In the genomic region with DNA sequence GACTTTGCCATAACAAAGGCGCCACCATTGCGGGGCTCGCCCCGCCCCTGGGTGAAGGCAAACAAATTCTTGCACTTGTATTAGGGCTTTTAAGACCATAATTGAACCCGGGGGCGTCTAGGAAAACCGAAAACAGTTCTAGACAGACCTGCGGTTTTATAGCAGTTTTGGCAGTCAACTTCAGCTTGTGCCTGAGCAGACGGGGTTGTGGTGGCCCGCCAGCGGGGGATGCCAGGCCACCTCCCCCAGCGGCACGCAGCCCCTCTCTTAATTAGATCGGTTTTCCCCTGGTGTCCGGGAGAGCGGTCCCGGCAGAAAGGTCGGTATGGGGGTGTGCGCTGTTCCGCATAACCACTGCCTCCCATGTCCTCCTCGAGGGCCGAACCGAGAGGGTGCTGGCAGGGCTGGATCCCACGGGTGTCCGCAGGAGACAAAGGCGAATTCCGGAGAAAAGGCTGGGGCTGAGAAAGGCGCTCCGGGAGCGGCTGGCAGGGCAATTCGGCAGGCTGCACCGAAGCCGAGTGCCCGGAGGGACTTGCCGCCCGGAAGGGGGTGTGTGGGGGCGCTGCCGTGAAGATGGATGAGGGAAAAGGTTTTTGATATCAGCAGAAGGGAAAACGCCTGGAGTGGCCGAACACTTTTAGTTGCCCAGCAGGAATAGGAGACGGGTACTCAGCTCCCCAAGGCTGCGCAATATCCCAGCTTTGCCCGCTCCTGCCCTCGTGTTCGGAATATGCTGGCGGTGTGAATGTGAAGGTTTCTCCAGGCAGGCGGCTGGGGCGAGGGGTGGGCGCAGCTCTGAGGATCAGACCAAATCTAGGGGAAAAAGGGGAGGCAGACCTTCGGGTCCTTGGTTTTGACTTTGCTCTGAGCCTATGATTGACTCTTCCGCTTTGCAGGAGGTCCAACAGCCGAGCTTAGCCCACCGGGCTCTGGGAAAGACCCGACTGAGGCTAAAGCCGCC, we compare ENCODE assay signal across 9 cellular contexts. TPM values are rescaled to one million over a fixed set of nuclear protein-coding genes. Genes with fewer than 3 reads are reported as not detected.
DNase-seq lines count a peak whose midpoint lies in the region; ATAC-seq, FAIRE-seq and TF ChIP-seq lines count a peak whose summit lies in the region.
"Had no signal": no experiment of that assay in that cellular context is flagged by ENCODE, and none has a peak within 500 bp of the region (broad histone marks: within the 10 kb centered on the region; RNA-seq: fewer than 3 reads in every experiment).

No MANE protein-coding gene starts in this region.

- H3K4me3 Mint-ChIP-seq in Calu3 (ENCODE audit: low read depth, unreplicated experiment): peak overlapping the region; percentile 76
- peak overlapping the region; percentile 67 for H3K4me3 Mint-ChIP-seq in osteocyte (ENCODE audit: unreplicated experiment)

- H3K27me3 ChIP-seq in NT2/D1 (ENCODE audit: insufficient read depth, insufficient read length) (peaks cover 100% of the 10 kb centered on the region), endothelial cell of umbilical vein (ENCODE audit: control insufficient read depth in 2 of 2, insufficient read depth in 2 of 2, low read length in 2 of 2) (peaks cover 0 to under 1% of the 10 kb centered on the region in 2 experiments), thyroid gland (peaks cover 91% of the 10 kb centered on the region)

- H3K4me1 ChIP-seq in NT2/D1 (ENCODE audit: insufficient read depth, insufficient read length): peaks cover 32% of the 10 kb centered on the region
- H3K4me1 ChIP-seq in endothelial cell of umbilical vein (ENCODE audit: control insufficient read depth, extremely low read depth, insufficient read depth, low read length): peaks cover 54% of the 10 kb centered on the region
- H3K4me1 ChIP-seq in thyroid gland: peaks cover 23 to 50% of the 10 kb centered on the region in 2 donors

- no peaks in the 10 kb centered on the region for H3K9me1 ChIP-seq in endothelial cell of umbilical vein (replicated peaks; ENCODE audit: control insufficient read depth, extremely low read depth, insufficient read depth, low read length)

- ATAC-seq in GM21786 (IDR thresholded peaks at IDR 0.05; ENCODE audit: unreplicated experiment): no peak

- dilution Hi-C loops in endothelial cell of umbilical vein (cut with MboI; ENCODE audit: extremely low pct_ligation_motif_present, low sequenced_read_pairs): no loop called here

- peaks cover 7% of the 10 kb centered on the region for H3K4me1 Mint-ChIP-seq in Calu3 (ENCODE audit: low read depth, unreplicated experiment)
- H3K4me1 Mint-ChIP-seq in osteocyte (ENCODE audit: unreplicated experiment): peaks cover 51% of the 10 kb centered on the region

- H3K36me3 ChIP-seq in NT2/D1 (ENCODE audit: insufficient read depth, insufficient read length, low read length) (no peaks in the 10 kb centered on the region), endothelial cell of umbilical vein (ENCODE audit: control insufficient read depth in 2 of 2, extremely low read depth in 1 of 2, insufficient read depth in 2 of 2, low read length in 2 of 2) (no peaks in the 10 kb centered on the region), thyroid gland (no peaks in the 10 kb centered on the region)

- FAIRE-seq in endothelial cell of umbilical vein (lab: Jason Lieb, UNC): no peak

- TF ChIP-seq CTCF in Calu3 (IDR thresholded peaks at IDR 0.05; ENCODE audit: unreplicated experiment): no peak
- no peak for TF ChIP-seq CTCF in endothelial cell of umbilical vein (IDR thresholded peaks at IDR 0.05; ENCODE audit: extremely low read depth in 1 of 2, insufficient read depth in 1 of 2, low read depth in 1 of 2, low read length in 2 of 2)
- no peak for TF ChIP-seq CTCF in osteocyte (IDR thresholded peaks at IDR 0.05)
- no peak for TF ChIP-seq CTCF in thyroid gland (IDR thresholded peaks at IDR 0.05)

- H3K27ac Mint-ChIP-seq in Calu3 (ENCODE audit: unreplicated experiment): no peak overlapping the region
- H3K27ac Mint-ChIP-seq in osteocyte (ENCODE audit: unreplicated experiment): no peak overlapping the region

- H3K79me2 ChIP-seq in endothelial cell of umbilical vein (ENCODE audit: control insufficient read depth, insufficient read depth, low read length): peaks cover 46% of the 10 kb centered on the region

- peak overlapping the region; percentile 5 for H2AFZ ChIP-seq in endothelial cell of umbilical vein (ENCODE audit: low read depth, low read length)

- 5 to 6% methylated on average over 37 to 47 of the region's 55 CpGs for WGBS in thyroid gland, 2 donors

- peaks cover 85% of the 10 kb centered on the region for H3K27me3 Mint-ChIP-seq in Calu3 (ENCODE audit: unreplicated experiment)
- peaks cover 88% of the 10 kb centered on the region for H3K27me3 Mint-ChIP-seq in osteocyte (ENCODE audit: unreplicated experiment)

- TF ChIP-seq POLR2A in endothelial cell of umbilical vein (IDR thresholded peaks at IDR 0.05; ENCODE audit: low read depth, low read length) (no peak), thyroid gland (IDR thresholded peaks at IDR 0.05) (no peak)

- H3K4me3 ChIP-seq in NT2/D1 (ENCODE audit: insufficient read length, low read depth): no peak overlapping the region
- peak overlapping the region; percentile 6 to 48 (median 44) for H3K4me3 ChIP-seq in endothelial cell of umbilical vein (replicated peaks in 1 of 3; ENCODE audit: insufficient read depth in 1 of 3, low read depth in 1 of 3, low read length in 3 of 3)
- H3K4me3 ChIP-seq in thyroid gland (replicated peaks in 1 of 3): no peak overlapping the region

- BruUV-seq in Calu3 (replicated peaks; lab: Mats Ljungman, UMichigan): no TSS peak
- TSS peak; percentile 43 for BruUV-seq in endothelial cell of umbilical vein (replicated peaks; lab: Mats Ljungman, UMichigan)

- H4K20me1 ChIP-seq in endothelial cell of umbilical vein (replicated peaks; ENCODE audit: control insufficient read depth, extremely low read depth, insufficient read depth, low read length): no peaks in the 10 kb centered on the region

- no peaks in the 10 kb centered on the region for H3K9me3 ChIP-seq in NT2/D1 (ENCODE audit: insufficient read depth, low read length)
- no peaks in the 10 kb centered on the region for H3K9me3 ChIP-seq in endothelial cell of umbilical vein (replicated peaks; ENCODE audit: control insufficient read depth, insufficient read depth, low read length)
- H3K9me3 ChIP-seq in thyroid gland: no peaks in the 10 kb centered on the region

- intact Hi-C loops in Calu3 (cut with micrococcal nuclease; ENCODE audit: unreplicated experiment) (no loop called here), endothelial cell of umbilical vein (cut with micrococcal nuclease) (loop anchor here (2.0 to 5.0 kb wide), 3 partner anchors 475 to 1331 kb away; partner anchors contain the start of gene HIBADH), thyroid gland (cut with DNase I) (no loop called here)

- no peak for DNase-seq in Calu3
- no peak for DNase-seq in NT2/D1 (ENCODE audit: low read depth, low spot score)
- DNase-seq in endothelial cell of umbilical vein (ENCODE audit: low read depth, low spot score): no peak
- no peak for DNase-seq in osteocyte (ENCODE audit: extremely low spot score, unreplicated experiment)
- DNase-seq in thyroid gland: no peak
- DNase-seq in RKO (ENCODE audit: low spot score): no peak
- no peak for DNase-seq in iPS-NIHi7 (ENCODE audit: extremely low spot score)
- DNase-seq: anterior cingulate cortex had no signal

- H3K36me3 Mint-ChIP-seq in Calu3 (ENCODE audit: insufficient read depth, unreplicated experiment): peaks cover 25% of the 10 kb centered on the region
- peaks cover 2% of the 10 kb centered on the region for H3K36me3 Mint-ChIP-seq in osteocyte (ENCODE audit: unreplicated experiment)

- POLR2A ChIA-PET in endothelial cell of umbilical vein (lab: Charles Lee): interaction anchor here (1.1 kb wide), 1 partner anchor 12 kb away, joined by 3 read pairs; no protein-coding TSS in a partner anchor

- H3K4me2 ChIP-seq in endothelial cell of umbilical vein (ENCODE audit: insufficient read depth, low read length): peak overlapping the region; percentile 82

- peak overlapping the region; percentile 90 for H3K27ac ChIP-seq in endothelial cell of umbilical vein (ENCODE audit: insufficient read depth, low read depth, low read length)
- no peak overlapping the region for H3K27ac ChIP-seq in thyroid gland

- H3K9ac ChIP-seq in NT2/D1 (ENCODE audit: insufficient read length, low read depth) (peak overlapping the region; percentile 42), endothelial cell of umbilical vein (replicated peaks; ENCODE audit: extremely low read depth, insufficient read depth, low read length) (peak overlapping the region; percentile 77)

- CTCF ChIA-PET in Calu3 (lab: Charles Lee) (interaction anchor here (1.4 to 1.7 kb wide), 2 partner anchors 11 to 387 kb away, joined by 3 read pairs; no protein-coding TSS in a partner anchor), endothelial cell of umbilical vein (lab: Charles Lee) (interaction anchor here (1.1 to 6.0 kb wide), 7 partner anchors 8 to 832 kb away, joined by 4 to 49 read pairs (median 6); partner anchors contain the start of genes HOXA10 and HOXA7)

- H3K9me3 Mint-ChIP-seq in Calu3 (ENCODE audit: low read depth, unreplicated experiment) (no peaks in the 10 kb centered on the region), osteocyte (ENCODE audit: unreplicated experiment) (no peaks in the 10 kb centered on the region)

RNA-seq across cellular contexts. Expression of gene HOXA11, which starts 3.0 kb away (rescaled TPM):
- total RNA-seq in Calu3 (2022) (0.39 and 0.54 TPM in 2 replicates), endothelial cell of umbilical vein (15.2 and 16.7 TPM in 2 replicates), osteocyte (not detected in 2 replicates), thyroid gland (not detected)
- polyA plus RNA-seq in endothelial cell of umbilical vein: 10.4 and 10.8 TPM in 2 replicates
- 8.2 and 9.7 TPM in 2 replicates for polyA plus RNA-seq in endothelial cell of umbilical vein (2011; cell fraction: cytosol; rRNA removed)
- 4.6 and 5.5 TPM in 2 replicates for polyA plus RNA-seq in endothelial cell of umbilical vein (2011; cell fraction: nucleus; rRNA removed)
- polyA plus RNA-seq in endothelial cell of umbilical vein (2012): 11.6 TPM in 2 replicates
- polyA minus RNA-seq in endothelial cell of umbilical vein: 6.6 and 8.6 TPM in 2 replicates
- polyA minus RNA-seq in endothelial cell of umbilical vein (2011; cell fraction: cytosol; rRNA and poly(A)+ RNA removed): 2.8 TPM
- 3.6 and 3.7 TPM in 2 replicates for polyA minus RNA-seq in endothelial cell of umbilical vein (2011; cell fraction: nucleus; rRNA and poly(A)+ RNA removed)

RNA-seq across cellular contexts. Expression of gene HOXA13, which starts 11.9 kb away (rescaled TPM):
- total RNA-seq in Calu3 (2022): 1.3 and 1.6 TPM in 2 replicates
- 0.09 and 0.22 TPM in 2 replicates for total RNA-seq in endothelial cell of umbilical vein
- polyA plus RNA-seq in endothelial cell of umbilical vein: 0.02 TPM in 1 of 2 replicates, not detected in the other
- 0.01 TPM in 2 replicates for polyA plus RNA-seq in endothelial cell of umbilical vein (2011; cell fraction: cytosol; rRNA removed)
- 0.03 TPM in 1 of 2 replicates, not detected in the other for polyA plus RNA-seq in endothelial cell of umbilical vein (2011; cell fraction: nucleus; rRNA removed)
- polyA plus RNA-seq in endothelial cell of umbilical vein (2012): not detected in 2 replicates
- polyA minus RNA-seq in endothelial cell of umbilical vein: not detected in 2 replicates
- polyA minus RNA-seq in endothelial cell of umbilical vein (2011; cell fraction: cytosol; rRNA and poly(A)+ RNA removed): 0.72 TPM
- polyA minus RNA-seq in endothelial cell of umbilical vein (2011; cell fraction: nucleus; rRNA and poly(A)+ RNA removed): not detected in 2 replicates
- total RNA-seq in osteocyte: not detected in 2 replicates
- not detected for total RNA-seq in thyroid gland

RNA-seq across cellular contexts. Expression of gene HOXA10, which starts 13.9 kb away (rescaled TPM):
- 11.8 and 12.1 TPM in 2 replicates for total RNA-seq in Calu3 (2022)
- total RNA-seq in endothelial cell of umbilical vein: 24.4 and 27.6 TPM in 2 replicates
- 23.7 and 30.3 TPM in 2 replicates for polyA plus RNA-seq in endothelial cell of umbilical vein
- 15.8 and 19.0 TPM in 2 replicates for polyA plus RNA-seq in endothelial cell of umbilical vein (2011; cell fraction: cytosol; rRNA removed)
- polyA plus RNA-seq in endothelial cell of umbilical vein (2011; cell fraction: nucleus; rRNA removed): 16.7 TPM in 2 replicates
- polyA plus RNA-seq in endothelial cell of umbilical vein (2012): 15.1 and 20.3 TPM in 2 replicates
- polyA minus RNA-seq in endothelial cell of umbilical vein: 24.4 and 30.3 TPM in 2 replicates
- polyA minus RNA-seq in endothelial cell of umbilical vein (2011; cell fraction: cytosol; rRNA and poly(A)+ RNA removed): 3.2 TPM
- polyA minus RNA-seq in endothelial cell of umbilical vein (2011; cell fraction: nucleus; rRNA and poly(A)+ RNA removed): 8.0 and 9.1 TPM in 2 replicates
- total RNA-seq in osteocyte: not detected in 2 replicates
- 1 to 10 TPM in 1 of 4 donors, not detected in 3; 4.0 TPM for total RNA-seq in thyroid gland

RNA-seq across cellular contexts. Expression of gene HOXA9, which starts 22.6 kb away (rescaled TPM):
- total RNA-seq in Calu3 (2022) (1.7 and 2.5 TPM in 2 replicates), endothelial cell of umbilical vein (61.6 and 62.9 TPM in 2 replicates), osteocyte (not detected in 2 replicates), thyroid gland (1 to 10 TPM in 1 of 4 donors, under 1 TPM in 2, not detected in 1; 0.63 to 1.9 (median 0.67) TPM)
- 47.2 and 84.1 TPM in 2 replicates for polyA plus RNA-seq in endothelial cell of umbilical vein
- polyA plus RNA-seq in endothelial cell of umbilical vein (2011; cell fraction: cytosol; rRNA removed): 44.6 and 46.3 TPM in 2 replicates
- 94.3 and 108 TPM in 2 replicates for polyA plus RNA-seq in endothelial cell of umbilical vein (2011; cell fraction: nucleus; rRNA removed)
- 32.3 and 47.7 TPM in 2 replicates for polyA plus RNA-seq in endothelial cell of umbilical vein (2012)
- 8.0 and 11.3 TPM in 2 replicates for polyA minus RNA-seq in endothelial cell of umbilical vein
- not detected for polyA minus RNA-seq in endothelial cell of umbilical vein (2011; cell fraction: cytosol; rRNA and poly(A)+ RNA removed)
- polyA minus RNA-seq in endothelial cell of umbilical vein (2011; cell fraction: nucleus; rRNA and poly(A)+ RNA removed): 14.0 and 22.7 TPM in 2 replicates

RNA-seq across cellular contexts. Expression of gene HOXA7, which starts 31.5 kb away (rescaled TPM):
- total RNA-seq in Calu3 (2022) (not detected in 2 replicates), endothelial cell of umbilical vein (15.6 and 18.5 TPM in 2 replicates), osteocyte (not detected in 2 replicates), thyroid gland (1 to 10 TPM in 1 of 4 donors, under 1 TPM in 3; 0.34 to 2.1 (median 0.74) TPM)
- 16.9 and 18.1 TPM in 2 replicates for polyA plus RNA-seq in endothelial cell of umbilical vein
- polyA plus RNA-seq in endothelial cell of umbilical vein (2011; cell fraction: cytosol; rRNA removed): 13.0 and 13.8 TPM in 2 replicates
- polyA plus RNA-seq in endothelial cell of umbilical vein (2011; cell fraction: nucleus; rRNA removed): 5.6 and 8.3 TPM in 2 replicates
- 13.9 and 16.0 TPM in 2 replicates for polyA plus RNA-seq in endothelial cell of umbilical vein (2012)
- polyA minus RNA-seq in endothelial cell of umbilical vein: 8.6 and 9.4 TPM in 2 replicates
- polyA minus RNA-seq in endothelial cell of umbilical vein (2011; cell fraction: cytosol; rRNA and poly(A)+ RNA removed): 5.9 TPM
- 3.8 and 4.1 TPM in 2 replicates for polyA minus RNA-seq in endothelial cell of umbilical vein (2011; cell fraction: nucleus; rRNA and poly(A)+ RNA removed)

Comparison
In these comparisons a context has a peak if more than half of its experiments do, and no peak if none do; other contexts are left out.
1. H3K4me3 ChIP-seq: peak in endothelial cell of umbilical vein (3 of 3); none in NT2/D1 (single experiment) and thyroid gland (0 of 3).
2. RNA of gene HOXA11, which starts 3.0 kb away (total RNA-seq): 15.2 to 16.7 TPM in endothelial cell of umbilical vein; 0.39 to 0.54 TPM in Calu3, not detected in osteocyte and not detected in thyroid gland; every median in the first group is over 10 times any median in the second.